25 cellular contexts compared by ENCODE assay signal in the genomic region with DNA sequence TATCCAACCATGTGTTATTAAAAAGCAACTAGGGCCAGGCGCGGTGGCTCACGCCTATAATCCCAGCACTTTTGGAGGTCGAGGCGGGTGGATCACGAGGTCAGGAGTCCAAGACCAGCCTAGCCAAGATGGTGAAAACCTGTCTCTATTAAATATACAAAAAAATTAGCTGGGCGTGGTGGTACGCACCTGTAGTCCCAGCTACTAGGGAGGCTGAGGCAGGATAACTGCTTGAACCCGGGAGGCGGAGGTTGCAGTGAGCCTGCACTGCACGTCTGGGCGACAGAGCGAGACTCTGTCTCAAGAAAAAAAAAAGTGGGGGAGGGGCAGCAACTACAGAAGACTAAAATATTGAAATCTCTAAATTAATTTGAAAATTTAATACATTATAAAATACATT.
"Had no signal": no experiment of that assay in that cellular context is flagged by ENCODE, and none has a peak within 500 bp of the region (broad histone marks: within the 10 kb centered on the region; RNA-seq: fewer than 3 reads in every experiment).

No MANE protein-coding gene starts in this region.

- H3K9me3 ChIP-seq: left lung, lower lobe of right lung, neutrophil, right atrium auricular region, right lobe of liver, suprapubic skin, thoracic aorta, tibial artery, upper lobe of right lung had no signal

- H3K27me3 ChIP-seq: hepatocyte, left lung, neural progenitor cell, neutrophil, right atrium auricular region, right lobe of liver, suprapubic skin, tibial artery, upper lobe of right lung had no signal

- H3K27ac Mint-ChIP-seq: nephron progenitor cell; neural progenitor cell; progenitor cell of endocrine pancreas; stimulated activated naive B cell treated with anti-CD40 and anti-IgM and Interleukin-4, amounts not matched to agents 10 μg/mL and 1 μg/mL and 100 μg/mL, for 72 hours; stimulated activated naive CD8-positive, alpha-beta T cell treated with anti-CD3 and anti-CD28 coated beads, Interleukin-15, Interleukin-2, amounts not matched to agents 100 ng/mL and 50 ng/mL, for 24 hours had no signal

- H3K27me3 Mint-ChIP-seq: naive B cell; progenitor cell of endocrine pancreas; stimulated activated naive B cell treated with anti-CD40 and anti-IgM and Interleukin-4, amounts not matched to agents 10 μg/mL and 1 μg/mL and 100 μg/mL, for 72 hours; stimulated activated naive CD8-positive, alpha-beta T cell treated with anti-CD3 and anti-CD28 coated beads, Interleukin-15, Interleukin-2, amounts not matched to agents 100 ng/mL and 50 ng/mL, for 24 hours had no signal

- H3K4me1 ChIP-seq: left lung, lower lobe of right lung, neural progenitor cell, parathyroid adenoma, right lobe of liver, suprapubic skin, upper lobe of right lung had no signal

- H3K9me3 Mint-ChIP-seq: mesothelial cell of epicardium; naive B cell; natural killer cell; nephron progenitor cell; neural progenitor cell; stimulated activated naive B cell treated with anti-CD40 and anti-IgM and Interleukin-4, amounts not matched to agents 10 μg/mL and 1 μg/mL and 100 μg/mL, for 72 hours; stimulated activated naive CD8-positive, alpha-beta T cell treated with anti-CD3 and anti-CD28 coated beads, Interleukin-15, Interleukin-2, amounts not matched to agents 100 ng/mL and 50 ng/mL, for 24 hours had no signal

- DNase-seq: islet precursor cell; left colon; left lung; lower lobe of right lung; natural killer cell; occipital lobe; right lobe of liver; stimulated activated CD4-positive, alpha-beta T cell treated with anti-CD3 and anti-CD28 coated beads, Interleukin-1b, Interleukin-23, amount 100 ng/mL, for 48 hours; stimulated activated CD4-positive, alpha-beta T cell treated with anti-CD3 and anti-CD28 coated beads, Interleukin-2, amount 100 ng/mL, for 48 hours; stimulated activated naive B cell treated with anti-CD40 and anti-IgM and Interleukin-4, amounts not matched to agents 10 μg/mL and 1 μg/mL and 100 μg/mL, for 72 hours; tibial artery; upper lobe of right lung had no signal

- H3K4me1 Mint-ChIP-seq: nephron progenitor cell, neural progenitor cell had no signal

- H3K4me3 Mint-ChIP-seq: mesothelial cell of epicardium; naive B cell; natural killer cell; nephron progenitor cell; neural progenitor cell; stimulated activated naive B cell treated with anti-CD40 and anti-IgM and Interleukin-4, amounts not matched to agents 10 μg/mL and 1 μg/mL and 100 μg/mL, for 72 hours; stimulated activated naive CD8-positive, alpha-beta T cell treated with anti-CD3 and anti-CD28 coated beads, Interleukin-15, Interleukin-2, amounts not matched to agents 100 ng/mL and 50 ng/mL, for 24 hours had no signal

- ATAC-seq: left colon had no signal

- H3K4me3 ChIP-seq: hepatocyte, left lung, lower lobe of right lung, neural progenitor cell, right atrium auricular region, right lobe of liver, smooth muscle cell, suprapubic skin, thoracic aorta, tibial artery, upper lobe of right lung had no signal
